In the genomic region with DNA sequence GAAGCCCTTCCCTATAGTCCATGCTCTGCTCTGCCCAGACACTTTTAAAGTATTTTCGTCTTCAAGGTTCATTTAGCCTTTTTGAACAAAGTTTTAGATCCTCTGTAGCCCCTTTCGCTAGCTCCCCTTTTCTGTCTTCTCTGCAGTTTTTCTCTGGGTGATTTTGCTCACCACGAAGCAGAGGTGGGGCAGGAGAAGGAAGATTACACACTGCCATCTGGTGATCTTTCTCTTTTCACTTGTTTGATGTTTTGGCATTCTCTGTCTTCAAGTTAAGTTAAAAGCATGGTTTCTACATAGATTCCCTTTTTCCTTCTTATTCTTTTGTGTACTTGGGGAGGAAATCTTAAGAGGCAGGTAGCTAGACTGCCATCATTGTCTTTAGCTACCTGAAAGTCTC, we compare ENCODE assay signal across 29 cellular contexts. TPM values are rescaled to one million over a fixed set of nuclear protein-coding genes. Genes with fewer than 3 reads are reported as not detected.
DNase-seq lines count a peak whose midpoint lies in the region; ATAC-seq, FAIRE-seq and TF ChIP-seq lines count a peak whose summit lies in the region.
"Had no signal": no experiment of that assay in that cellular context is flagged by ENCODE, and none has a peak within 500 bp of the region (broad histone marks: within the 10 kb centered on the region; RNA-seq: fewer than 3 reads in every experiment).

No MANE protein-coding gene starts in this region.

- H3K27ac ChIP-seq in neural progenitor cell: peak overlapping the region; percentile 60

- H3K4me1 Mint-ChIP-seq in neural progenitor cell: no peaks in the 10 kb centered on the region
- H3K4me1 Mint-ChIP-seq: mesothelial cell of epicardium; stimulated activated effector memory CD8-positive, alpha-beta T cell treated with anti-CD3 and anti-CD28 coated beads, Interleukin-12 subunit alpha, Interleukin-12 subunit beta, amount 100 ng/mL, for 72 hours had no signal

- intact Hi-C loops in left cardiac atrium (cut with DNase I): no loop called here

- ATAC-seq in left cardiac atrium (no peak), GM21515 (IDR thresholded peaks at IDR 0.05; ENCODE audit: unreplicated experiment) (no peak)
- ATAC-seq: activated CD8-positive, alpha-beta T cell treated with anti-CD3 and anti-CD28 coated beads, Interleukin-2, amount 10 ng/mL, durations not matched to agents 7 days and 5 days; naive thymus-derived CD4-positive, alpha-beta T cell; Right ventricle myocardium inferior; stimulated activated effector memory CD8-positive, alpha-beta T cell treated with anti-CD3 and anti-CD28 coated beads, Interleukin-12 subunit alpha, Interleukin-12 subunit beta, amount 100 ng/mL, for 72 hours; T-helper 17 cell had no signal

- H3K4me3 ChIP-seq in neural progenitor cell: no peak overlapping the region
- H3K4me3 ChIP-seq: dorsolateral prefrontal cortex, tibial nerve had no signal

- no peak overlapping the region for H2AFZ ChIP-seq in neural progenitor cell (replicated peaks)

- H3K27me3 Mint-ChIP-seq in neural progenitor cell (ENCODE audit: insufficient read depth, low read depth): peaks cover 2% of the 10 kb centered on the region
- H3K27me3 Mint-ChIP-seq: brain; naive thymus-derived CD4-positive, alpha-beta T cell; T-helper 17 cell had no signal

- no peak overlapping the region for H3K4me3 Mint-ChIP-seq in neural progenitor cell
- H3K4me3 Mint-ChIP-seq: activated CD8-positive, alpha-beta T cell treated with anti-CD3 and anti-CD28 coated beads, Interleukin-2, amount 10 ng/mL, durations not matched to agents 7 days and 5 days; activated naive CD4-positive, alpha-beta T cell treated with anti-CD3 and anti-CD28 coated beads for 36 hours; brain; mesothelial cell of epicardium; naive thymus-derived CD4-positive, alpha-beta T cell; stimulated activated effector memory CD8-positive, alpha-beta T cell treated with anti-CD3 and anti-CD28 coated beads, Interleukin-12 subunit alpha, Interleukin-12 subunit beta, amount 100 ng/mL, for 72 hours; T-helper 17 cell had no signal

- peaks cover 43% of the 10 kb centered on the region for H3K36me3 Mint-ChIP-seq in neural progenitor cell

- H3F3A ChIP-seq in neural progenitor cell (ENCODE audit: low read depth): no peaks in the 10 kb centered on the region

- no peaks in the 10 kb centered on the region for H4K20me1 ChIP-seq in neural progenitor cell (ENCODE audit: low read depth)

- H3K4me1 ChIP-seq in neural progenitor cell: no peaks in the 10 kb centered on the region
- H3K4me1 ChIP-seq: tibial nerve had no signal

- H3K79me2 ChIP-seq in neural progenitor cell (ENCODE audit: low read depth): no peaks in the 10 kb centered on the region

- H3K27ac Mint-ChIP-seq in neural progenitor cell: no peak overlapping the region
- H3K27ac Mint-ChIP-seq: activated CD8-positive, alpha-beta T cell treated with anti-CD3 and anti-CD28 coated beads, Interleukin-2, amount 10 ng/mL, durations not matched to agents 7 days and 5 days; activated naive CD4-positive, alpha-beta T cell treated with anti-CD3 and anti-CD28 coated beads for 36 hours; mesothelial cell of epicardium; naive thymus-derived CD4-positive, alpha-beta T cell; stimulated activated effector memory CD8-positive, alpha-beta T cell treated with anti-CD3 and anti-CD28 coated beads, Interleukin-12 subunit alpha, Interleukin-12 subunit beta, amount 100 ng/mL, for 72 hours; T-helper 17 cell had no signal

- H3K36me3 ChIP-seq in neural progenitor cell: no peaks in the 10 kb centered on the region

- H3K9me3 ChIP-seq in neural progenitor cell (ENCODE audit: low read depth): no peaks in the 10 kb centered on the region
- H3K9me3 ChIP-seq: tibial nerve had no signal

- no peak for FAIRE-seq in D721Med (lab: Jason Lieb, UNC)
- FAIRE-seq: kidney had no signal

- no peak for DNase-seq in D721Med (ENCODE audit: insufficient read length, low spot score)
- peak; percentile 11 for DNase-seq in OCI-M1 (lab: John Stamatoyannopoulos, UW)
- DNase-seq in fibroblast of gingiva (ENCODE audit: low read depth): peak; percentile 24
- no peak for DNase-seq in neural progenitor cell (ENCODE audit: low spot score)
- DNase-seq in left cardiac atrium: no peak
- DNase-seq in activated CD4-positive, alpha-beta T cell treated with anti-CD3 and anti-CD28 coated beads, Interleukin-2, amount 50 U/mL, for 4 hours: no peak
- DNase-seq: activated CD4-positive, alpha-beta T cell treated with anti-CD3 and anti-CD28 coated beads for 1 hour; activated CD8-positive, alpha-beta T cell treated with anti-CD3 and anti-CD28 coated beads, Interleukin-2, amount 10 ng/mL, durations not matched to agents 7 days and 5 days; activated naive CD4-positive, alpha-beta T cell treated with anti-CD3 and anti-CD28 coated beads for 36 hours; amniotic stem cell; Calu3; cerebellar nuclear complex; dorsolateral prefrontal cortex; glutamatergic neuron; KBM-7; kidney; MM.1S; naive thymus-derived CD4-positive, alpha-beta T cell; NCI-H2081; NCI-H526; occipital lobe; stimulated activated CD4-positive, alpha-beta T cell treated with anti-CD3 and anti-CD28 coated beads, Interleukin-15, amount 100 ng/mL, for 24 hours; T-helper 17 cell had no signal

- no peak overlapping the region for H3K9ac ChIP-seq in neural progenitor cell

- TF ChIP-seq CTCF in D721Med (IDR thresholded peaks at IDR 0.05; ENCODE audit: insufficient read depth, missing control alignments): peak; percentile 43
- no peak for TF ChIP-seq CTCF in neural progenitor cell (IDR thresholded peaks at IDR 0.05)

- H3K27me3 ChIP-seq in neural progenitor cell: no peaks in the 10 kb centered on the region
- H3K27me3 ChIP-seq: dorsolateral prefrontal cortex, tibial nerve had no signal

- peaks cover 2% of the 10 kb centered on the region for H3K9me3 Mint-ChIP-seq in neural progenitor cell
- H3K9me3 Mint-ChIP-seq: activated naive CD4-positive, alpha-beta T cell treated with anti-CD3 and anti-CD28 coated beads for 36 hours; stimulated activated effector memory CD8-positive, alpha-beta T cell treated with anti-CD3 and anti-CD28 coated beads, Interleukin-12 subunit alpha, Interleukin-12 subunit beta, amount 100 ng/mL, for 72 hours had no signal

- no peak overlapping the region for H3K4me2 ChIP-seq in neural progenitor cell

RNA-seq across cellular contexts. Expression of a gene that starts 43.9 kb away (rescaled TPM):
- 18.9 and 40.0 TPM in 2 replicates for total RNA-seq in neural progenitor cell (ENCODE audit: low replicate concordance)
- 10 to 100 TPM in 1 of 2 donors, 1 to 10 TPM in 1; 7.0 to 12.9 TPM for total RNA-seq in left cardiac atrium
- total RNA-seq: activated CD8-positive, alpha-beta T cell treated with anti-CD3 and anti-CD28 coated beads, Interleukin-2, amount 10 ng/mL, durations not matched to agents 7 days and 5 days; activated naive CD4-positive, alpha-beta T cell treated with anti-CD3 and anti-CD28 coated beads for 36 hours had no signal

Comparison
In these comparisons a context has a peak if more than half of its experiments do, and no peak if none do; other contexts are left out.
1. DNase-seq: peak in OCI-M1 (single experiment) and fibroblast of gingiva (single experiment); none in D721Med (single experiment), neural progenitor cell (single experiment), left cardiac atrium (single experiment) and activated CD4-positive, alpha-beta T cell treated with anti-CD3 and anti-CD28 coated beads, Interleukin-2, amount 50 U/mL, for 4 hours (0 of 2).